ENCODE assay signal across 10 cellular contexts in the genomic region with DNA sequence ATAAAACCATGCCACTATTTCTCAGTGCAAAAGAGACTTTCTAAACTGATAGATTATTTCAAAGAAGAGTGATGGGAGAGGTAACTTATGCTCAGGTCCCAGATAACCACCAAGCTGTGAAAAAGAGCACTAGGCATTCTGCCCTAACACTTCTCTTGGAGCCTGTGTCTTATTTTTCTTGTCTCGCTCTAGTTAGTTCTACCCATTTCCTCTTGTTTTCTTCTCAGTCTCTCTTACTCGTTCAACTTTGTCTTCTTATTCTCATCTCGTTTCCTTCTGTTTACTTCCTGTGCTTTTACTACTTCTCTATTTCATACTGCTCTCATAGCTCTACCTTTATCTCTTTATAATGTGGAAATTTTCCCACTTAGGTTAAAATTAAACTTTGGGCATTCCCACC.
DNase-seq lines count a peak whose midpoint lies in the region; ATAC-seq and TF ChIP-seq lines count a peak whose summit lies in the region.
"Had no signal": no experiment of that assay in that cellular context is flagged by ENCODE, and none has a peak within 500 bp of the region (broad histone marks: within the 10 kb centered on the region; RNA-seq: fewer than 3 reads in every experiment).

No MANE protein-coding gene starts in this region.

- no peaks in the 10 kb centered on the region for H3K27me3 Mint-ChIP-seq in activated CD4-positive, alpha-beta T cell treated with anti-CD3 and anti-CD28 coated beads, Interleukin-2, amount 10 ng/mL, durations not matched to agents 7 days and 5 days
- H3K27me3 Mint-ChIP-seq in stimulated activated naive B cell treated with anti-CD40 and anti-IgM and Interleukin-4, amounts not matched to agents 10 μg/mL and 1 μg/mL and 100 μg/mL, for 72 hours = no peaks in the 10 kb centered on the region
- H3K27me3 Mint-ChIP-seq in CD8-positive, alpha-beta memory T cell = no peaks in the 10 kb centered on the region

- no peaks in the 10 kb centered on the region for H3K9me3 ChIP-seq in OCI-LY7 (ENCODE audit: low read length)
- H3K9me3 ChIP-seq in CD8-positive, alpha-beta memory T cell (ENCODE audit: low read length) = no peaks in the 10 kb centered on the region
- H3K9me3 ChIP-seq: ascending aorta had no signal

- H3K79me2 ChIP-seq in OCI-LY7 (ENCODE audit: insufficient read depth, low read depth, low read length) = no peaks in the 10 kb centered on the region

- BruUV-seq in OCI-LY7 (replicated peaks; lab: Mats Ljungman, UMichigan) = no TSS peak

- H3K36me3 ChIP-seq in OCI-LY7 (ENCODE audit: insufficient read depth, low read length) = peaks cover 53% of the 10 kb centered on the region
- H3K36me3 ChIP-seq in CD8-positive, alpha-beta memory T cell (ENCODE audit: insufficient read depth, low read length) = peaks cover 4% of the 10 kb centered on the region

- peak overlapping the region; percentile 65 for H3K27ac ChIP-seq in OCI-LY7 (ENCODE audit: low read depth, low read length, poor library complexity, severe bottlenecking)
- H3K27ac ChIP-seq in CD8-positive, alpha-beta memory T cell (ENCODE audit: low read depth, low read length) = no peak overlapping the region
- H3K27ac ChIP-seq: ascending aorta had no signal

- peak overlapping the region; percentile 39 for H3K4me3 ChIP-seq in OCI-LY7 (ENCODE audit: low read depth, low read length, poor library complexity, severe bottlenecking)
- H3K4me3 ChIP-seq in CD8-positive, alpha-beta memory T cell (ENCODE audit: low read length) = no peak overlapping the region
- H3K4me3 ChIP-seq: ascending aorta had no signal

- H3K36me3 Mint-ChIP-seq in activated CD4-positive, alpha-beta T cell treated with anti-CD3 and anti-CD28 coated beads, Interleukin-2, amount 10 ng/mL, durations not matched to agents 7 days and 5 days (ENCODE audit: low read depth) = peaks cover 41% of the 10 kb centered on the region
- H3K36me3 Mint-ChIP-seq in stimulated activated naive B cell treated with anti-CD40 and anti-IgM and Interleukin-4, amounts not matched to agents 10 μg/mL and 1 μg/mL and 100 μg/mL, for 72 hours = peaks cover 15 to 23% of the 10 kb centered on the region in 2 donors
- peaks cover 26 to 88% (median 30%) of the 10 kb centered on the region in 3 donors for H3K36me3 Mint-ChIP-seq in CD8-positive, alpha-beta memory T cell

- POLR2A ChIA-PET in activated CD4-positive, alpha-beta T cell treated with anti-CD3 and anti-CD28 coated beads, Interleukin-2, amount 10 ng/mL, durations not matched to agents 7 days and 5 days (lab: Charles Lee) = interaction anchor here (0.6 kb wide), 1 partner anchor 134 kb away, joined by 3 read pairs; no protein-coding TSS in a partner anchor
- POLR2A ChIA-PET in OCI-LY7 (lab: Charles Lee) = interaction anchor here (0.7 to 1.2 kb wide), 3 partner anchors 8 to 33 kb away, joined by 3 to 4 read pairs (median 4); no protein-coding TSS in a partner anchor
- POLR2A ChIA-PET in CD8-positive, alpha-beta memory T cell (lab: Charles Lee) = no interaction called here

- no peak overlapping the region for H3K4me3 Mint-ChIP-seq in activated CD4-positive, alpha-beta T cell treated with anti-CD3 and anti-CD28 coated beads, Interleukin-2, amount 10 ng/mL, durations not matched to agents 7 days and 5 days
- peak overlapping the region; percentile 26 to 59 for H3K4me3 Mint-ChIP-seq in stimulated activated naive B cell treated with anti-CD40 and anti-IgM and Interleukin-4, amounts not matched to agents 10 μg/mL and 1 μg/mL and 100 μg/mL, for 72 hours
- no peak overlapping the region for H3K4me3 Mint-ChIP-seq in CD8-positive, alpha-beta memory T cell

- H3K4me2 ChIP-seq in OCI-LY7 (ENCODE audit: low read length) = peak overlapping the region; percentile 61

- no peaks in the 10 kb centered on the region for H4K20me1 ChIP-seq in OCI-LY7 (ENCODE audit: insufficient read depth, low read length)

- no peaks in the 10 kb centered on the region for H3K27me3 ChIP-seq in CD8-positive, alpha-beta memory T cell (ENCODE audit: insufficient read depth, low read length, poor library complexity, severe bottlenecking)
- H3K27me3 ChIP-seq: ascending aorta had no signal

- H3K9me3 Mint-ChIP-seq in activated CD4-positive, alpha-beta T cell treated with anti-CD3 and anti-CD28 coated beads, Interleukin-2, amount 10 ng/mL, durations not matched to agents 7 days and 5 days = no peaks in the 10 kb centered on the region
- no peaks in the 10 kb centered on the region for H3K9me3 Mint-ChIP-seq in stimulated activated naive B cell treated with anti-CD40 and anti-IgM and Interleukin-4, amounts not matched to agents 10 μg/mL and 1 μg/mL and 100 μg/mL, for 72 hours
- no peaks in the 10 kb centered on the region for H3K9me3 Mint-ChIP-seq in CD8-positive, alpha-beta memory T cell

- CTCF ChIA-PET in activated CD4-positive, alpha-beta T cell treated with anti-CD3 and anti-CD28 coated beads, Interleukin-2, amount 10 ng/mL, durations not matched to agents 7 days and 5 days (lab: Charles Lee) = no interaction called here
- CTCF ChIA-PET in OCI-LY7 (lab: Charles Lee; ENCODE audit: unreplicated experiment) = no interaction called here
- CTCF ChIA-PET in CD8-positive, alpha-beta memory T cell (lab: Charles Lee) = no interaction called here

- intact Hi-C loops in OCI-LY7 (cut with micrococcal nuclease; ENCODE audit: unreplicated experiment) = no loop called here

- no peak for DNase-seq in activated CD4-positive, alpha-beta T cell treated with anti-CD3 and anti-CD28 coated beads, Interleukin-2, amount 10 ng/mL, durations not matched to agents 7 days and 5 days
- DNase-seq in activated CD4-positive, alpha-beta T cell treated with anti-CD3 and anti-CD28 coated beads, Interleukin-2, amount 50 U/mL, for 48 hours = no peak
- DNase-seq in OCI-LY7 (ENCODE audit: low spot score) (peak; percentile 59), OCI-M2 (lab: John Stamatoyannopoulos, UW; ENCODE audit: unreplicated experiment) (no peak), NCI-H510A treated with DMSO at 0.1 percent for 48 hours (lab: John Stamatoyannopoulos, UW) (no peak)
- DNase-seq in stimulated activated naive B cell treated with anti-CD40 and anti-IgM and Interleukin-4, amounts not matched to agents 10 μg/mL and 1 μg/mL and 100 μg/mL, for 72 hours = no peak
- DNase-seq in CD8-positive, alpha-beta memory T cell = no peak
- DNase-seq: activated CD4-positive, alpha-beta T cell treated with anti-CD3 and anti-CD28 coated beads, Interleukin-2, amount 50 U/mL, for 1 hour had no signal

- H3K4me1 Mint-ChIP-seq in activated CD4-positive, alpha-beta T cell treated with anti-CD3 and anti-CD28 coated beads, Interleukin-2, amount 10 ng/mL, durations not matched to agents 7 days and 5 days = peaks cover 10% of the 10 kb centered on the region
- peaks cover 54 to 88% of the 10 kb centered on the region in 2 donors for H3K4me1 Mint-ChIP-seq in stimulated activated naive B cell treated with anti-CD40 and anti-IgM and Interleukin-4, amounts not matched to agents 10 μg/mL and 1 μg/mL and 100 μg/mL, for 72 hours
- no peaks in the 10 kb centered on the region for H3K4me1 Mint-ChIP-seq in CD8-positive, alpha-beta memory T cell

- H3K27ac Mint-ChIP-seq in activated CD4-positive, alpha-beta T cell treated with anti-CD3 and anti-CD28 coated beads, Interleukin-2, amount 10 ng/mL, durations not matched to agents 7 days and 5 days = peak overlapping the region; percentile 7
- H3K27ac Mint-ChIP-seq in stimulated activated naive B cell treated with anti-CD40 and anti-IgM and Interleukin-4, amounts not matched to agents 10 μg/mL and 1 μg/mL and 100 μg/mL, for 72 hours = peak overlapping the region; percentile 93
- peak overlapping the region in 1 of 8 donors; percentile 8 for H3K27ac Mint-ChIP-seq in CD8-positive, alpha-beta memory T cell

- no peaks in the 10 kb centered on the region for H3K9me2 ChIP-seq in OCI-LY7 (ENCODE audit: insufficient read depth, low read length)

- peak overlapping the region; percentile 51; the same call in 1 of the 2 replicates for H2AFZ ChIP-seq in OCI-LY7 (ENCODE audit: low read length)

- peaks cover 34% of the 10 kb centered on the region for H3K4me1 ChIP-seq in OCI-LY7 (ENCODE audit: insufficient read depth, low read length, poor library complexity, severe bottlenecking)
- no peaks in the 10 kb centered on the region for H3K4me1 ChIP-seq in CD8-positive, alpha-beta memory T cell (ENCODE audit: insufficient read depth, low read length)
- H3K4me1 ChIP-seq: ascending aorta had no signal

- peak; percentile 41 for ATAC-seq in HG02678 (IDR thresholded peaks at IDR 0.05; ENCODE audit: unreplicated experiment)
- ATAC-seq in stimulated activated naive B cell treated with anti-CD40 and anti-IgM and Interleukin-4, amounts not matched to agents 10 μg/mL and 1 μg/mL and 100 μg/mL, for 72 hours (replicated peaks) = peak; percentile 66 to 79

- no peak for TF ChIP-seq CTCF in OCI-LY7 (conservative IDR thresholded peaks at IDR 0.05; ENCODE audit: low read length)

Comparison
In these comparisons a context has a peak if more than half of its experiments do, and no peak if none do; other contexts are left out.
1. H3K4me3 Mint-ChIP-seq: peak in stimulated activated naive B cell treated with anti-CD40 and anti-IgM and Interleukin-4, amounts not matched to agents 10 μg/mL and 1 μg/mL and 100 μg/mL, for 72 hours (2 of 2); none in activated CD4-positive, alpha-beta T cell treated with anti-CD3 and anti-CD28 coated beads, Interleukin-2, amount 10 ng/mL, durations not matched to agents 7 days and 5 days (single experiment) and CD8-positive, alpha-beta memory T cell (0 of 7).